8 cellular contexts compared by ENCODE assay signal in the genomic region with DNA sequence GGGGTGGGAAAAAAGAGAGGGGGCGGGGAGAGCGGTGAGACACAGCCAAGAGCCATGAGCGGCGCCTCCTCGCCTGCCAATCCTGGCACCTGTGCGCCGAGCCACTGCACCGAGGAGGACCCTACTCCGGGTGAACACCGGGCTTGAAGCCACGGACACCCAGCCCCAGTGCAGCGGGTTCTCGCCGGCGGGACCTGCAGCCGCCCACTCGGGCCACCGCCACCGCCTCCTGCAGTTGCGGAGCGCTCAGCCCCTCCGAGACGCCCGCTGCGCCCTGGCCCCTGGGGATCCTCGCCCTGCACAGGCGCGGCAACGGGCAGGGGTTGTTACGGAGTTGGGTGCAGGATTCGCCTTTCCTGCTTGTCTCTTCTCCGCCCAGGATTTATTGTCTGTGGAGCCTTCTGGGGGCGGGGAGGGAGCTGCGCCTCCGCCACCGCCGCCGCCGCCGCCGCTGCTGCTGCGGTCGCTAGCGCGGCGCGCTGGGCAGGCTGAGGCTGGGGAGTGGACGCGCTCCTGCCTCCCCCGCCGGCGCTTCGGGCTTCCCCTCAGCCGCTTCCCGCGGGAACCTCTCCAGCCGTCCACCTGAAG. TPM values are rescaled to one million over a fixed set of nuclear protein-coding genes. Genes with fewer than 3 reads are reported as not detected.
A peak's percentile ranks its signal among the peaks of the same experiment; 100 is the strongest.
DNase-seq lines count a peak whose midpoint lies in the region; ATAC-seq and TF ChIP-seq lines count a peak whose summit lies in the region.

A gene (plus strand): TSS at position 76 of the 588 bp plus-strand sequence. CDS start 718 bp downstream, outside the sequence.

- H3K4me3 ChIP-seq in H7 (ENCODE audit: insufficient read depth, low read depth, low read length): peak within 1 kb of the TSS; percentile 73
- peak within 1 kb of the TSS; percentile 51 for H3K4me3 ChIP-seq in kidney epithelial cell (ENCODE audit: low read depth, low read length)

- H3K27me3 Mint-ChIP-seq in CD14-positive monocyte (ENCODE audit: low read depth in 3 of 3): peaks cover 54 to 65% (median 55%) of the 10 kb centered on the region in 3 donors
- peaks cover 60% of the 10 kb centered on the region for H3K27me3 Mint-ChIP-seq in chondrocyte (ENCODE audit: low read depth)

- TF ChIP-seq CTCF in CD14-positive monocyte (IDR thresholded peaks at IDR 0.05) (no peak), chondrocyte (IDR thresholded peaks at IDR 0.05) (no peak), kidney epithelial cell (IDR thresholded peaks at IDR 0.05; ENCODE audit: insufficient read depth, low read length, poor library complexity, severe bottlenecking) (no peak)

- H3K4me1 Mint-ChIP-seq in CD14-positive monocyte (peaks cover 22% of the 10 kb centered on the region), chondrocyte (ENCODE audit: low read depth) (peaks cover 23% of the 10 kb centered on the region)

- peak; percentile 67 for ATAC-seq in stimulated activated naive CD8-positive, alpha-beta T cell treated with anti-CD3 and anti-CD28 coated beads, Interleukin-15, Interleukin-2, amounts not matched to agents 100 U/mL and 50 U/mL, for 24 hours
- ATAC-seq in GM19452 (IDR thresholded peaks at IDR 0.05; ENCODE audit: unreplicated experiment): no peak

- peak within 1 kb of the TSS; percentile 74 to 93 for H3K4me3 Mint-ChIP-seq in CD14-positive monocyte
- peak within 1 kb of the TSS; percentile 72 for H3K4me3 Mint-ChIP-seq in chondrocyte (ENCODE audit: unreplicated experiment)

- H3K36me3 Mint-ChIP-seq in CD14-positive monocyte (peaks cover 2 to 9% of the 10 kb centered on the region in 2 donors), chondrocyte (ENCODE audit: low read depth) (no peaks in the 10 kb centered on the region)

- H3K9me3 Mint-ChIP-seq in CD14-positive monocyte: peaks cover 0 to 11% (median 3%) of the 10 kb centered on the region in 7 donors
- peaks cover 2% of the 10 kb centered on the region for H3K9me3 Mint-ChIP-seq in chondrocyte (ENCODE audit: low read depth)

- no peak for DNase-seq in CD14-positive monocyte (ENCODE audit: low spot score)
- peak; percentile 69 for DNase-seq in H7
- peak; percentile 88 for DNase-seq in NCI-H748 (lab: John Stamatoyannopoulos, UW; ENCODE audit: unreplicated experiment)
- peak; percentile 92 for DNase-seq in chondrocyte (ENCODE audit: low spot score)
- no peak for DNase-seq in kidney epithelial cell (ENCODE audit: low read depth)
- DNase-seq in stimulated activated naive CD8-positive, alpha-beta T cell treated with anti-CD3 and anti-CD28 coated beads, Interleukin-15, Interleukin-2, amounts not matched to agents 100 U/mL and 50 U/mL, for 24 hours: peak; percentile 23
- DNase-seq in HPDE6-E6E7 (ENCODE audit: extremely low spot score): no peak

- H3K27me3 ChIP-seq in H7 (ENCODE audit: control insufficient read depth, insufficient read depth, low read length): peaks cover 78% of the 10 kb centered on the region
- peaks cover 21% of the 10 kb centered on the region for H3K27me3 ChIP-seq in kidney epithelial cell (ENCODE audit: control insufficient read depth, insufficient read depth, low read length)

- intact Hi-C loops in CD14-positive monocyte (cut with micrococcal nuclease): no loop called here

- no peaks in the 10 kb centered on the region for H3K36me3 ChIP-seq in H7 (replicated peaks; ENCODE audit: control insufficient read depth, insufficient read depth, low read length)
- no peaks in the 10 kb centered on the region for H3K36me3 ChIP-seq in kidney epithelial cell (ENCODE audit: control insufficient read depth, insufficient read depth, low read length)

- H3K27ac Mint-ChIP-seq in CD14-positive monocyte (no peak within 1 kb of the TSS), chondrocyte (ENCODE audit: unreplicated experiment) (no peak within 1 kb of the TSS)

RNA-seq across cellular contexts. Expression of the gene that starts here (rescaled TPM):
- not detected for polyA plus RNA-seq in CD14-positive monocyte
- total RNA-seq in H7 (2014; rRNA removed; shearing (Covaris generic)): 0.11 and 0.24 TPM in 2 replicates
- 0.58 TPM in 1 of 3 replicates, not detected in the others for total RNA-seq in chondrocyte
- total RNA-seq in kidney epithelial cell: 0.04 TPM in 1 of 2 replicates, not detected in the other

Comparison
In these comparisons a context has a peak if more than half of its experiments do, and no peak if none do; other contexts are left out.
1. Peak in DNase-seq and H3K4me3 ChIP-seq in H7; RNA of the gene not detected or under 1 TPM.
2. Peak in DNase-seq in chondrocyte; RNA of the gene not detected or under 1 TPM.
3. DNase-seq: peak in NCI-H748 (single experiment) and stimulated activated naive CD8-positive, alpha-beta T cell treated with anti-CD3 and anti-CD28 coated beads, Interleukin-15, Interleukin-2, amounts not matched to agents 100 U/mL and 50 U/mL, for 24 hours (single experiment); none in CD14-positive monocyte (single experiment), kidney epithelial cell (single experiment) and HPDE6-E6E7 (single experiment).